Comparison of ENCODE assay signal across 1 cellular context in the genomic region with DNA sequence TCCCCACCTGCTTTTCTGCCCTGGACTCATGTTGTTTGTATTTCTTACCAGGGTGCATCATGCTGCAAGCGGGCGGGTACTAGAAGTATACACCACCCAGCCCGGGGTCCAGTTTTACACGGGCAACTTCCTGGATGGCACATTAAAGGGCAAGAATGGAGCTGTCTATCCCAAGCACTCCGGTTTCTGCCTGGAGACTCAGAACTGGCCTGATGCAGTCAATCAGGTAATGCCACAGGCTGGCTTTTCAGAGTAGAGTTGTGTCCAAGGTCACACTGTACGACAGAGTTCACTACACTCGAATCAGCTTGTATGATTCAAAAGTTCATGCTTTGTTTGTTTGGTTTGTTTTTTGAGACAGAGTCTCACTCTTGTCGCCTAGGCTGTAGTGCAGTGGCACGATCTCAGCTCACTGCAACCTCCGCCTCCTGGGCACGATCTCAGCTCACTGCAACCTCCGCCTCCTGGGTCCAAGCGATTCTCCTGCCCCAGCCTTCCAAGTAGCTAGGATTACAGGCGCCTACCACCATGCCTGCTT.
TF ChIP-seq lines count a peak whose summit lies in the region.

No MANE protein-coding gene starts in this region.

TF ChIP-seq in HepG2, 621 proteins besides CTCF, POLR2A, EP300 and RAD21 (continued from another document and continues in another):
- TF ChIP-seq REPIN1 (CRISPR knock-in tag; IDR thresholded peaks at IDR 0.05; ENCODE audit: borderline replicate concordance, low read depth): peak; percentile 65; the same call in 1 of the 2 replicates
- TF ChIP-seq ZHX2 (IDR thresholded peaks at IDR 0.05; ENCODE audit: low read depth): no peak
- TF ChIP-seq ZHX2 (CRISPR knock-in tag; IDR thresholded peaks at IDR 0.05; ENCODE audit: borderline replicate concordance): no peak
- peak; percentile 20; the same call in 1 of the 2 replicates for TF ChIP-seq NFYC (CRISPR knock-in tag; IDR thresholded peaks at IDR 0.05)
- TF ChIP-seq, protein P1, sequence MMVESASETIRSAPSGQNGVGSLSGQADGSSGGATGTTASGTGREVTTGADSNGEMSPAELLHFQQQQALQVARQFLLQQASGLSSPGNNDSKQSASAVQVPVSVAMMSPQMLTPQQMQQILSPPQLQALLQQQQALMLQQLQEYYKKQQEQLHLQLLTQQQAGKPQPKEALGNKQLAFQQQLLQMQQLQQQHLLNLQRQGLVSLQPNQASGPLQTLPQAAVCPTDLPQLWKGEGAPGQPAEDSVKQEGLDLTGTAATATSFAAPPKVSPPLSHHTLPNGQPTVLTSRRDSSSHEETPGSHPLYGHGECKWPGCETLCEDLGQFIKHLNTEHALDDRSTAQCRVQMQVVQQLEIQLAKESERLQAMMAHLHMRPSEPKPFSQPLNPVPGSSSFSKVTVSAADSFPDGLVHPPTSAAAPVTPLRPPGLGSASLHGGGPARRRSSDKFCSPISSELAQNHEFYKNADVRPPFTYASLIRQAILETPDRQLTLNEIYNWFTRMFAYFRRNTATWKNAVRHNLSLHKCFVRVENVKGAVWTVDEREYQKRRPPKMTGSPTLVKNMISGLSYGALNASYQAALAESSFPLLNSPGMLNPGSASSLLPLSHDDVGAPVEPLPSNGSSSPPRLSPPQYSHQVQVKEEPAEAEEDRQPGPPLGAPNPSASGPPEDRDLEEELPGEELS (CRISPR knock-in tag; IDR thresholded peaks at IDR 0.05): peak; percentile 92
- peak; percentile 82; the same call in 1 of the 2 replicates for TF ChIP-seq PITX1 (CRISPR knock-in tag; IDR thresholded peaks at IDR 0.05)
- TF ChIP-seq TEAD3 (CRISPR knock-in tag; optimal IDR thresholded peaks at IDR 0.05; ENCODE audit: borderline replicate concordance): peak; percentile 53
- TF ChIP-seq HOXA3 (CRISPR knock-in tag; IDR thresholded peaks at IDR 0.05): peak; percentile 73
- TF ChIP-seq FOXA1 (IDR thresholded peaks at IDR 0.05): no peak
- peak; percentile 43; the same call in 1 of the 2 replicates for TF ChIP-seq FOXA1 (CRISPR knock-in tag; IDR thresholded peaks at IDR 0.05)
- TF ChIP-seq ZNF687 (CRISPR knock-in tag; IDR thresholded peaks at IDR 0.05): peak; percentile 87
- peak; percentile 78 for TF ChIP-seq PPARG (CRISPR knock-in tag; conservative IDR thresholded peaks at IDR 0.05)
- peak; percentile 56; the same call in 1 of the 2 replicates for TF ChIP-seq SP5 (CRISPR knock-in tag; IDR thresholded peaks at IDR 0.05; ENCODE audit: borderline replicate concordance, low read depth)
- TF ChIP-seq ZNF441 (CRISPR knock-in tag; IDR thresholded peaks at IDR 0.05; ENCODE audit: borderline replicate concordance): peak; percentile 82; the same call in 1 of the 2 replicates
- TF ChIP-seq THAP11 (CRISPR knock-in tag; IDR thresholded peaks at IDR 0.05): peak; percentile 70
- no peak for TF ChIP-seq ZBTB42 (CRISPR knock-in tag; IDR thresholded peaks at IDR 0.05)
- TF ChIP-seq HMGXB3 (CRISPR knock-in tag; IDR thresholded peaks at IDR 0.05; ENCODE audit: borderline replicate concordance): 0 out of 2 replicates have a peak, but pooled peaks have one; percentile 30
- no peak for TF ChIP-seq NFE2L2 (IDR thresholded peaks at IDR 0.05; ENCODE audit: low read length)
- TF ChIP-seq, protein P2, sequence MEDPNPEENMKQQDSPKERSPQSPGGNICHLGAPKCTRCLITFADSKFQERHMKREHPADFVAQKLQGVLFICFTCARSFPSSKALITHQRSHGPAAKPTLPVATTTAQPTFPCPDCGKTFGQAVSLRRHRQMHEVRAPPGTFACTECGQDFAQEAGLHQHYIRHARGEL (CRISPR knock-in tag; IDR thresholded peaks at IDR 0.05): no peak
- peak; percentile 49 for TF ChIP-seq TARDBP (CRISPR knock-in tag; IDR thresholded peaks at IDR 0.05)
- TF ChIP-seq ZNF607 (CRISPR knock-in tag; IDR thresholded peaks at IDR 0.05; ENCODE audit: borderline replicate concordance): peak; percentile 62; the same call in 1 of the 2 replicates
- TF ChIP-seq BORCS8-MEF2B (CRISPR knock-in tag; IDR thresholded peaks at IDR 0.05): 0 out of 2 replicates have a peak, but pooled peaks have one; percentile 39
- peak; percentile 92 for TF ChIP-seq ESRRA (CRISPR knock-in tag; IDR thresholded peaks at IDR 0.05; ENCODE audit: low read depth)
- TF ChIP-seq MYPOP (CRISPR knock-in tag; IDR thresholded peaks at IDR 0.05): peak; percentile 53; the same call in 1 of the 2 replicates
- peak; percentile 60 for TF ChIP-seq ZMYM4 (CRISPR knock-in tag; IDR thresholded peaks at IDR 0.05)
- TF ChIP-seq, protein P3, sequence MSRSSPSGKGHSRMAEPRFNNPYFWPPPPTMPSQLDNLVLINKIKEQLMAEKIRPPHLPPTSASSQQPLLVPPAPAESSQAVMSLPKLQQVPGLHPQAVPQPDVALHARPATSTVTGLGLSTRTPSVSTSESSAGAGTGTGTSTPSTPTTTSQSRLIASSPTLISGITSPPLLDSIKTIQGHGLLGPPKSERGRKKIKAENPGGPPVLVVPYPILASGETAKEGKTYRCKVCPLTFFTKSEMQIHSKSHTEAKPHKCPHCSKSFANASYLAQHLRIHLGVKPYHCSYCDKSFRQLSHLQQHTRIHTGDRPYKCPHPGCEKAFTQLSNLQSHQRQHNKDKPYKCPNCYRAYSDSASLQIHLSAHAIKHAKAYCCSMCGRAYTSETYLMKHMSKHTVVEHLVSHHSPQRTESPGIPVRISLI (CRISPR knock-in tag; IDR thresholded peaks at IDR 0.05; ENCODE audit: borderline replicate concordance): peak; percentile 55; the same call in 1 of the 2 replicates
- TF ChIP-seq KMT2B (CRISPR knock-in tag; IDR thresholded peaks at IDR 0.05): peak; percentile 39; the same call in 1 of the 2 replicates
- peak; percentile 77 for TF ChIP-seq FOXA3 (CRISPR knock-in tag; IDR thresholded peaks at IDR 0.05)
- no peak for TF ChIP-seq HOXD1 (CRISPR knock-in tag; IDR thresholded peaks at IDR 0.05)
- 0 out of 2 replicates have a peak, but pooled peaks have one; percentile 38 for TF ChIP-seq ZNF746 (CRISPR knock-in tag; IDR thresholded peaks at IDR 0.05)
- TF ChIP-seq MTA1 (CRISPR knock-in tag; IDR thresholded peaks at IDR 0.05; ENCODE audit: borderline replicate concordance): peak; percentile 77; the same call in 1 of the 2 replicates
- peak; percentile 80; the same call in 1 of the 2 replicates for TF ChIP-seq ZSCAN29 (CRISPR knock-in tag; conservative IDR thresholded peaks at IDR 0.05)
- TF ChIP-seq ZNF772 (CRISPR knock-in tag; IDR thresholded peaks at IDR 0.05): peak; percentile 66; the same call in 1 of the 2 replicates
- 0 out of 2 replicates have a peak, but pooled peaks have one; percentile 24 for TF ChIP-seq FOXC1 (CRISPR knock-in tag; IDR thresholded peaks at IDR 0.05; ENCODE audit: borderline replicate concordance)
- no peak for TF ChIP-seq ZNF790 (CRISPR knock-in tag; IDR thresholded peaks at IDR 0.05; ENCODE audit: borderline replicate concordance)
- no peak for TF ChIP-seq SALL2 (CRISPR knock-in tag; IDR thresholded peaks at IDR 0.05)
